ENCODE assay signal across 21 cellular contexts in genomic region chr16:9849697-9850245, GRCh38.
"Had no signal": no experiment of that assay in that cellular context is flagged by ENCODE, and none has a peak within 500 bp of the region (broad histone marks: within the 10 kb centered on the region; RNA-seq: fewer than 3 reads in every experiment).

No MANE protein-coding gene starts in this region.

- H3K9ac ChIP-seq: parathyroid adenoma had no signal

- H2AFZ ChIP-seq: parathyroid adenoma had no signal

- DNase-seq: colonic mucosa; effector memory CD4-positive, alpha-beta T cell; esophagus squamous epithelium; foreskin melanocyte; glutamatergic neuron; heart right ventricle; hippocampal formation; left cardiac atrium; mesenchymal stem cell; mucosa of descending colon; naive B cell; sigmoid colon; stimulated activated CD4-positive, alpha-beta T cell treated with anti-CD3 and anti-CD28 coated beads, Interleukin-2, amount 100 ng/mL, for 24 hours; stimulated activated CD4-positive, alpha-beta T cell treated with anti-CD3 and anti-CD28 coated beads, Interleukin-4, amount 100 ng/mL, for 24 hours; stimulated activated naive CD8-positive, alpha-beta T cell treated with anti-CD3 and anti-CD28 coated beads, Interleukin-15, Interleukin-2, amounts not matched to agents 100 U/mL and 50 U/mL, for 24 hours; testis; tibial artery had no signal

- H3K36me3 ChIP-seq: colonic mucosa, esophagus squamous epithelium, heart right ventricle, left lung, right atrium auricular region, sigmoid colon, tibial artery, upper lobe of left lung had no signal

- H3K4me3 ChIP-seq: colonic mucosa, esophagus squamous epithelium, heart right ventricle, left lung, mucosa of descending colon, right atrium auricular region, sigmoid colon, testis, tibial artery, upper lobe of left lung had no signal

- H3K4me1 ChIP-seq: colonic mucosa, esophagus squamous epithelium, left lung, parathyroid adenoma, sigmoid colon, testis, tibial artery, upper lobe of left lung had no signal

- H3K9me3 ChIP-seq: colonic mucosa, esophagus squamous epithelium, left lung, mucosa of descending colon, right atrium auricular region, sigmoid colon, testis, tibial artery, upper lobe of left lung had no signal

- H3K27me3 ChIP-seq: colonic mucosa, esophagus squamous epithelium, heart right ventricle, left lung, right atrium auricular region, sigmoid colon, testis, tibial artery, upper lobe of left lung had no signal

- H3K27ac ChIP-seq: colonic mucosa, esophagus squamous epithelium, heart right ventricle, left lung, parathyroid adenoma, right atrium auricular region, sigmoid colon, testis, tibial artery, upper lobe of left lung had no signal
